ENCODE assay signal across 1 cellular context in the genomic region with DNA sequence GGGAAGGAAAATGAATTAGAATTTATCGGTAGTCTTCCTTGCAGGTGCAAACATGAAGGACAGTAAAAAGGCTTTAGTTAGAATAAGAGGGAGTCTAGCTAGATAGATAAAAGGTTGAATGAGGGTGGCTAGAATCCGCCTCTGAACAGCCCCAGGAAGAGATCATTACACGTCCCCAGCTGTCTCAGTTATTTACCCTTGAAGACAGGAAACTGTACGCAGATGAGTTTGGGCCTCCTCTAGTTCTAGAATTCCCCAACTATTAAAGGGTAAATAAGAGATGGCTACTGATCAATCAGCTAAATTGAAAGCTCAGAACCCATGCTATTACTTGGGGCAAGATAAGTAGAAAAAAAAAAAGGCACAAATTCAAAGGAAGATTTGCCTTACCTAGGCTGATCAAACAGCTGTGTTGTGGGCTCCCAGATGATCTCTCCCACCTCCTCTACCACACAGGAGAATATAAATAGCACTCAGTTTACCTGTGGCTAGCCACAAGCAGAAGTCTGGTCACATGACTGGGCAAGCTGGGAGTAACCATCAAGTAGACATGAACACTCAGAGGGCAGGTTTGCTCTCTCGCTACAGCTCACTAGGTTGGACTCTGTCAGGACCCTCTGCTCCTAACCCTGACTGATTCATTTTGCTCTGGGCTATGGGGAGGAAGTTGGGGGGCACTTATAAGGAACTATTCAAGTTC.
TF ChIP-seq lines count a peak whose summit lies in the region.

No MANE protein-coding gene starts in this region.

TF ChIP-seq in GM12878, 131 proteins besides CTCF, POLR2A, EP300 and RAD21 (continued from another document and continues in another):
- TF ChIP-seq, protein P1, sequence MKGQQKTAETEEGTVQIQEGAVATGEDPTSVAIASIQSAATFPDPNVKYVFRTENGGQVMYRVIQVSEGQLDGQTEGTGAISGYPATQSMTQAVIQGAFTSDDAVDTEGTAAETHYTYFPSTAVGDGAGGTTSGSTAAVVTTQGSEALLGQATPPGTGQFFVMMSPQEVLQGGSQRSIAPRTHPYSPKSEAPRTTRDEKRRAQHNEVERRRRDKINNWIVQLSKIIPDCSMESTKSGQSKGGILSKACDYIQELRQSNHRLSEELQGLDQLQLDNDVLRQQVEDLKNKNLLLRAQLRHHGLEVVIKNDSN (IDR thresholded peaks at IDR 0.05; ENCODE audit: borderline replicate concordance, extremely low read length, insufficient read depth, low read depth, low read length), result peak; percentile 77
- TF ChIP-seq CHD2 (IDR thresholded peaks at IDR 0.05; ENCODE audit: borderline replicate concordance, low read depth, low read length), result no peak
- peak; percentile 47 to 61; a peak in 3 of 4 replicates for TF ChIP-seq IKZF2 (IDR thresholded peaks at IDR 0.05)
- TF ChIP-seq CBX3 (IDR thresholded peaks at IDR 0.05; ENCODE audit: borderline replicate concordance, low read depth), result no peak
- no peak for TF ChIP-seq E4F1 (IDR thresholded peaks at IDR 0.05; ENCODE audit: borderline replicate concordance, partially characterized antibody)
- TF ChIP-seq BCL11A (IDR thresholded peaks at IDR 0.05; ENCODE audit: low read depth, low read length), result peak; percentile 61
- no peak for TF ChIP-seq ESRRA (IDR thresholded peaks at IDR 0.05; ENCODE audit: low read length)
- TF ChIP-seq CEBPB (IDR thresholded peaks at IDR 0.05; ENCODE audit: borderline replicate concordance in 1 of 2, low read depth in 2 of 2, low read length in 2 of 2), result no peak
- no peak for TF ChIP-seq GATAD2B (conservative IDR thresholded peaks at IDR 0.05; ENCODE audit: low read depth)
- TF ChIP-seq, protein P2, sequence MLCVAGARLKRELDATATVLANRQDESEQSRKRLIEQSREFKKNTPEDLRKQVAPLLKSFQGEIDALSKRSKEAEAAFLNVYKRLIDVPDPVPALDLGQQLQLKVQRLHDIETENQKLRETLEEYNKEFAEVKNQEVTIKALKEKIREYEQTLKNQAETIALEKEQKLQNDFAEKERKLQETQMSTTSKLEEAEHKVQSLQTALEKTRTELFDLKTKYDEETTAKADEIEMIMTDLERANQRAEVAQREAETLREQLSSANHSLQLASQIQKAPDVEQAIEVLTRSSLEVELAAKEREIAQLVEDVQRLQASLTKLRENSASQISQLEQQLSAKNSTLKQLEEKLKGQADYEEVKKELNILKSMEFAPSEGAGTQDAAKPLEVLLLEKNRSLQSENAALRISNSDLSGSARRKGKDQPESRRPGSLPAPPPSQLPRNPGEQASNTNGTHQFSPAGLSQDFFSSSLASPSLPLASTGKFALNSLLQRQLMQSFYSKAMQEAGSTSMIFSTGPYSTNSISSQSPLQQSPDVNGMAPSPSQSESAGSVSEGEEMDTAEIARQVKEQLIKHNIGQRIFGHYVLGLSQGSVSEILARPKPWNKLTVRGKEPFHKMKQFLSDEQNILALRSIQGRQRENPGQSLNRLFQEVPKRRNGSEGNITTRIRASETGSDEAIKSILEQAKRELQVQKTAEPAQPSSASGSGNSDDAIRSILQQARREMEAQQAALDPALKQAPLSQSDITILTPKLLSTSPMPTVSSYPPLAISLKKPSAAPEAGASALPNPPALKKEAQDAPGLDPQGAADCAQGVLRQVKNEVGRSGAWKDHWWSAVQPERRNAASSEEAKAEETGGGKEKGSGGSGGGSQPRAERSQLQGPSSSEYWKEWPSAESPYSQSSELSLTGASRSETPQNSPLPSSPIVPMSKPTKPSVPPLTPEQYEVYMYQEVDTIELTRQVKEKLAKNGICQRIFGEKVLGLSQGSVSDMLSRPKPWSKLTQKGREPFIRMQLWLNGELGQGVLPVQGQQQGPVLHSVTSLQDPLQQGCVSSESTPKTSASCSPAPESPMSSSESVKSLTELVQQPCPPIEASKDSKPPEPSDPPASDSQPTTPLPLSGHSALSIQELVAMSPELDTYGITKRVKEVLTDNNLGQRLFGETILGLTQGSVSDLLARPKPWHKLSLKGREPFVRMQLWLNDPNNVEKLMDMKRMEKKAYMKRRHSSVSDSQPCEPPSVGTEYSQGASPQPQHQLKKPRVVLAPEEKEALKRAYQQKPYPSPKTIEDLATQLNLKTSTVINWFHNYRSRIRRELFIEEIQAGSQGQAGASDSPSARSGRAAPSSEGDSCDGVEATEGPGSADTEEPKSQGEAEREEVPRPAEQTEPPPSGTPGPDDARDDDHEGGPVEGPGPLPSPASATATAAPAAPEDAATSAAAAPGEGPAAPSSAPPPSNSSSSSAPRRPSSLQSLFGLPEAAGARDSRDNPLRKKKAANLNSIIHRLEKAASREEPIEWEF (IDR thresholded peaks at IDR 0.05; ENCODE audit: insufficient replicate concordance, low read depth, low read length), result peak; percentile 73
- TF ChIP-seq MXI1 (IDR thresholded peaks at IDR 0.05; ENCODE audit: low read depth, low read length), result no peak
- no peak for TF ChIP-seq IRF3 (IDR thresholded peaks at IDR 0.05)
- peak; percentile 39; the same call in 1 of the 2 replicates for TF ChIP-seq NR2F1 (conservative IDR thresholded peaks at IDR 0.05)
- TF ChIP-seq ZSCAN29 (IDR thresholded peaks at IDR 0.05), result no peak
- no peak for TF ChIP-seq PRDM15 (CRISPR knock-in tag; IDR thresholded peaks at IDR 0.05)
- peak; percentile 55 for TF ChIP-seq SP1 (IDR thresholded peaks at IDR 0.05; ENCODE audit: low read depth, low read length)
- TF ChIP-seq SREBF2 (IDR thresholded peaks at IDR 0.05; ENCODE audit: low read length), result no peak
- TF ChIP-seq TCF12 (IDR thresholded peaks at IDR 0.05; ENCODE audit: low read depth, low read length), result peak; percentile 93
- TF ChIP-seq ZNF24 (IDR thresholded peaks at IDR 0.05), result no peak
- TF ChIP-seq CBX5 (IDR thresholded peaks at IDR 0.05; ENCODE audit: low read depth), result no peak
- peak; percentile 86 for TF ChIP-seq ZBED1 (IDR thresholded peaks at IDR 0.05; ENCODE audit: borderline replicate concordance)
- TF ChIP-seq ZBTB11 (CRISPR knock-in tag; IDR thresholded peaks at IDR 0.05), result no peak
- TF ChIP-seq SKIL (IDR thresholded peaks at IDR 0.05; ENCODE audit: low read depth, poor library complexity, severe bottlenecking), result peak; percentile 87
- TF ChIP-seq ZNF384 (IDR thresholded peaks at IDR 0.05; ENCODE audit: borderline replicate concordance, low read depth, low read length), result no peak; the same call in 1 of the 2 replicates
- no peak for TF ChIP-seq MYB (IDR thresholded peaks at IDR 0.05; ENCODE audit: borderline replicate concordance, low read depth, low read length)
- peak; percentile 81; the same call in 1 of the 2 replicates for TF ChIP-seq TBL1XR1 (IDR thresholded peaks at IDR 0.05; ENCODE audit: low read depth, low read length)
- TF ChIP-seq EGR1 (IDR thresholded peaks at IDR 0.05; ENCODE audit: borderline replicate concordance in 1 of 2, low read depth in 2 of 2, low read length in 2 of 2), result peak in 1 of 2 experiments; percentile 43; a peak in 1 of 3 replicates
- TF ChIP-seq ZNF207 (IDR thresholded peaks at IDR 0.05; ENCODE audit: borderline replicate concordance), result no peak
- no peak for TF ChIP-seq SMAD5 (IDR thresholded peaks at IDR 0.05; ENCODE audit: low read depth)
- no peak for TF ChIP-seq SRF (IDR thresholded peaks at IDR 0.05; ENCODE audit: low read depth in 2 of 2, low read length in 2 of 2)
- no peak for TF ChIP-seq POLR2AphosphoS2 (IDR thresholded peaks at IDR 0.05; ENCODE audit: low read depth, low read length)
